Comparison of ENCODE assay signal across 32 cellular contexts in genomic region chr10:110433740-110434139, GRCh38.
A peak's percentile ranks its signal among the peaks of the same experiment; 100 is the strongest.
DNase-seq lines count a peak whose midpoint lies in the region; ATAC-seq, FAIRE-seq and TF ChIP-seq lines count a peak whose summit lies in the region.
"Had no signal": no experiment of that assay in that cellular context is flagged by ENCODE, and none has a peak within 500 bp of the region (broad histone marks: within the 10 kb centered on the region; RNA-seq: fewer than 3 reads in every experiment).

No MANE protein-coding gene starts in this region.

- CTCF ChIA-PET in HepG2 (lab: Yijun Ruan, JAX; ENCODE audit: low intra/inter-chr PET ratio, low total read pairs): no interaction called here

- WGBS in right lobe of liver (ENCODE audit: insufficient coverage, low coverage, low lambda C conversion rate, missing lambda C conversion rate): 60% methylated on average over 2 of the region's 9 CpGs
- WGBS in HepG2 (ENCODE audit: low lambda C conversion rate): 15% methylated on average over 4 of the region's 9 CpGs

- no peak for TF ChIP-seq EP300 in HepG2 (IDR thresholded peaks at IDR 0.05; ENCODE audit: low read depth in 2 of 2, low read length in 2 of 2)
- no peak for TF ChIP-seq EP300 in HepG2 (CRISPR knock-in tag; IDR thresholded peaks at IDR 0.05; ENCODE audit: borderline replicate concordance)

- H3K4me1 ChIP-seq in right lobe of liver: peaks cover 0 to 19% (median 0%) of the 10 kb centered on the region in 4 donors
- H3K4me1 ChIP-seq in HepG2 (ENCODE audit: insufficient read depth, low read length): no peaks in the 10 kb centered on the region
- H3K4me1 ChIP-seq in left lung: no peaks in the 10 kb centered on the region
- H3K4me1 ChIP-seq: heart right ventricle, parathyroid adenoma, SJSA1 had no signal

- POLR2A ChIA-PET in HepG2 (lab: Yijun Ruan, JAX): no interaction called here

- peak in 1 of 4 donors; percentile 6 for TF ChIP-seq CTCF in right lobe of liver (IDR thresholded peaks at IDR 0.05)
- TF ChIP-seq CTCF in HepG2 (CRISPR knock-in tag; IDR thresholded peaks at IDR 0.05): no peak
- TF ChIP-seq CTCF in left lung (IDR thresholded peaks at IDR 0.05): no peak

- no peaks in the 10 kb centered on the region for H3K79me2 ChIP-seq in HepG2 (ENCODE audit: insufficient read depth, low read length)
- H3K79me2 ChIP-seq: parathyroid adenoma had no signal

- no peak for TF ChIP-seq RAD21 in HepG2 (CRISPR knock-in tag; IDR thresholded peaks at IDR 0.05)

- BruUV-seq in HepG2 (replicated peaks; lab: Mats Ljungman, UMichigan): no TSS peak

- H3K27ac ChIP-seq in right lobe of liver: peak overlapping the region in 1 of 3 donors; percentile 7
- no peak overlapping the region for H3K27ac ChIP-seq in HepG2 (ENCODE audit: extremely low read length, insufficient read depth, low read length)
- H3K27ac ChIP-seq in left lung: no peak overlapping the region
- H3K27ac ChIP-seq: brain microvascular endothelial cell, heart right ventricle, KMS-11, parathyroid adenoma, SJSA1, tibial nerve had no signal

- H4K20me1 ChIP-seq in HepG2 (ENCODE audit: insufficient read depth, low read length): no peaks in the 10 kb centered on the region

- no peak overlapping the region for H3K4me3 ChIP-seq in right lobe of liver
- no peak overlapping the region for H3K4me3 ChIP-seq in HepG2 (replicated peaks in 1 of 3; ENCODE audit: insufficient read depth in 1 of 3, low read depth in 2 of 3, low read length in 3 of 3)
- H3K4me3 ChIP-seq in left lung: no peak overlapping the region
- H3K4me3 ChIP-seq: heart right ventricle, mucosa of descending colon, SJSA1, tibial nerve had no signal

- peak; percentile 21 for DNase-seq in activated CD4-positive, CD25-positive, alpha-beta regulatory T cell treated with anti-CD3 and anti-CD28 coated beads, Interleukin-2, amount 50 U/mL, for 72 hours
- DNase-seq in activated CD4-positive, CD25-positive, alpha-beta regulatory T cell (lab: John Stamatoyannopoulos, UW): no peak
- peak in 1 of 3 donors; percentile 67 for DNase-seq in right lobe of liver
- no peak for DNase-seq in HepG2 (ENCODE audit: low spot score)
- DNase-seq in left lung: peak in 1 of 2 donors; percentile 31
- no peak for DNase-seq in glomerular visceral epithelial cell (ENCODE audit: extremely low spot score)
- no peak for DNase-seq in Ammon's horn (ENCODE audit: low spot score)
- no peak for DNase-seq in H4 (ENCODE audit: low spot score)
- DNase-seq: 8988T; activated CD4-positive, alpha-beta T cell treated with anti-CD3 and anti-CD28 coated beads, Interleukin-2, amount 10 ng/mL, durations not matched to agents 7 days and 5 days; activated gamma-delta T cell treated with Interleukin-2 at 50 U/mL for 16 hours; brain microvascular endothelial cell; DMS53; effector CD8-positive, alpha-beta T cell; erythroblast; GOT3; heart right ventricle; mucosa of descending colon; NCI-H1694 treated with DMSO at 0.1 percent for 48 hours; NCI-H2171; NCI-H510A treated with DMSO at 0.1 percent for 48 hours; nephron progenitor cell; stimulated activated naive CD8-positive, alpha-beta T cell treated with anti-CD3 and anti-CD28 coated beads, Interleukin-15, amount 100 ng/mL, for 72 hours; T-cell had no signal

- H3K4me2 ChIP-seq in HepG2 (ENCODE audit: low read depth, low read length): no peak overlapping the region
- H3K4me2 ChIP-seq: KMS-11 had no signal

- no peak overlapping the region for H3K9ac ChIP-seq in HepG2 (ENCODE audit: insufficient read depth, low read depth, low read length)
- H3K9ac ChIP-seq: KMS-11, parathyroid adenoma had no signal

- H2AFZ ChIP-seq in HepG2 (ENCODE audit: low read length): no peak overlapping the region
- H2AFZ ChIP-seq: parathyroid adenoma had no signal

- FAIRE-seq in HepG2 (lab: Jason Lieb, UNC): no peak
- FAIRE-seq: colon, RCC 7860, TTC549 had no signal

- no peak for TF ChIP-seq POLR2A in right lobe of liver (IDR thresholded peaks at IDR 0.05)
- TF ChIP-seq POLR2A in HepG2 (IDR thresholded peaks at IDR 0.05; ENCODE audit: insufficient read depth in 1 of 2, low read depth in 2 of 2, low read length in 2 of 2): no peak

- H3K27me3 ChIP-seq in right lobe of liver (no peaks in the 10 kb centered on the region), HepG2 (ENCODE audit: control insufficient read depth in 1 of 2, insufficient read depth in 2 of 2, low read length in 2 of 2) (peaks cover 2 to 6% of the 10 kb centered on the region in 2 experiments; a peak in 3 of 5 replicates), left lung (no peaks in the 10 kb centered on the region)
- H3K27me3 ChIP-seq: brain microvascular endothelial cell, heart right ventricle, SJSA1, tibial nerve had no signal

- in situ Hi-C loops in HepG2 (cut with HindIII; ENCODE audit: extremely low pct_ligation_motif_present, low pct_unique_long_range_greater_than_20kb): no loop called here

- ATAC-seq in right lobe of liver (peak; percentile 28 to 60 (median 32)), HepG2 (no peak), left lung (peak; percentile 46)
- ATAC-seq: mucosa of descending colon; sciatic nerve; stimulated activated naive CD8-positive, alpha-beta T cell treated with anti-CD3 and anti-CD28 coated beads, Interleukin-15, amount 100 ng/mL, for 72 hours; T-cell had no signal

- intact Hi-C loops in right lobe of liver (cut with DNase I) (no loop called here), HepG2 (cut with micrococcal nuclease; ENCODE audit: unreplicated experiment) (no loop called here), left lung (cut with DNase I) (no loop called here)

- H3K9me3 ChIP-seq in right lobe of liver (no peaks in the 10 kb centered on the region), HepG2 (ENCODE audit: low read length) (no peaks in the 10 kb centered on the region), left lung (no peaks in the 10 kb centered on the region)
- H3K9me3 ChIP-seq: mucosa of descending colon, SJSA1 had no signal

- no peaks in the 10 kb centered on the region for H3K36me3 ChIP-seq in right lobe of liver
- H3K36me3 ChIP-seq in HepG2 (replicated peaks in 1 of 2; ENCODE audit: control insufficient read depth in 1 of 2, insufficient read depth in 2 of 2, low read length in 2 of 2): no peaks in the 10 kb centered on the region
- H3K36me3 ChIP-seq in left lung: no peaks in the 10 kb centered on the region
- H3K36me3 ChIP-seq: brain microvascular endothelial cell, heart right ventricle, SJSA1, tibial nerve had no signal

TF ChIP-seq in HepG2, 621 proteins besides CTCF, POLR2A, EP300 and RAD21:
- no peak for TF ChIP-seq ZBTB44 (CRISPR knock-in tag; IDR thresholded peaks at IDR 0.05)
- TF ChIP-seq SIX4 (CRISPR knock-in tag; IDR thresholded peaks at IDR 0.05): no peak
